10 cellular contexts compared by ENCODE assay signal in the genomic region with DNA sequence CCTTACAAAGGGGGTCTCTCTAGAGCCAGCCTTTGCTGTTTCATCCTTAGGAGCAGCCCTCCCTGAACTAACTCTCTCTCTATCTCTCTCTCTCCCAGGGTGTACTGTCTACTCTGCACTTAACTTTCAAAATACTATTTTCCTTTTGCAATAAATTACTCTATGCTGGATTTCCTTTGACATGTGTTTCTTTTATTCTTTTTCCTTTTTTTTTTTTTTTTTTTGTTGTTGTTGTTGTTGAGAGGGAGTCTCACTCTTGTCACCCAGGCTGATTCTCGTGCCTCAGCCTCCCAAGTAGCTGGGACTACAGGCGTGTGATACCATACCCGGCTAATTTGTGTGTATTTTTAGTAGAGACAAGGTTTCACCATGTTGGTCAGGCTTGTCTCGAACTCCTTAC. TPM values are rescaled to one million over a fixed set of nuclear protein-coding genes. Genes with fewer than 3 reads are reported as not detected.
DNase-seq lines count a peak whose midpoint lies in the region; ATAC-seq and TF ChIP-seq lines count a peak whose summit lies in the region.
"Had no signal": no experiment of that assay in that cellular context is flagged by ENCODE, and none has a peak within 500 bp of the region (broad histone marks: within the 10 kb centered on the region; RNA-seq: fewer than 3 reads in every experiment).

No MANE protein-coding gene starts in this region.

- H3K27me3 ChIP-seq in SU-DHL-6 (ENCODE audit: low read length) (no peaks in the 10 kb centered on the region; the same call in 1 of the 2 replicates), esophagus squamous epithelium (no peaks in the 10 kb centered on the region), gastrocnemius medialis (no peaks in the 10 kb centered on the region)
- H3K27me3 ChIP-seq: left lung, tibial artery had no signal

- H3K36me3 Mint-ChIP-seq in activated CD4-positive, alpha-beta T cell treated with anti-CD3 and anti-CD28 coated beads, Interleukin-2, amount 10 ng/mL, durations not matched to agents 7 days and 5 days (ENCODE audit: low read depth), result peaks cover 9% of the 10 kb centered on the region

- peaks cover 3% of the 10 kb centered on the region for H3K27me3 Mint-ChIP-seq in activated CD4-positive, alpha-beta T cell treated with anti-CD3 and anti-CD28 coated beads, Interleukin-2, amount 10 ng/mL, durations not matched to agents 7 days and 5 days

- H3K36me3 ChIP-seq in SU-DHL-6 (ENCODE audit: low read length), result no peaks in the 10 kb centered on the region
- H3K36me3 ChIP-seq in esophagus squamous epithelium, result peaks cover 0 to 20% (median 0%) of the 10 kb centered on the region in 3 donors
- no peaks in the 10 kb centered on the region for H3K36me3 ChIP-seq in gastrocnemius medialis

- peaks cover 16% of the 10 kb centered on the region for H3F3A ChIP-seq in SU-DHL-6 (ENCODE audit: insufficient read depth)

- 59 to 67% methylated on average over 3 to 4 of the region's 4 CpGs for WGBS in esophagus squamous epithelium, 2 donors

- H4K20me1 ChIP-seq in SU-DHL-6 (ENCODE audit: low read depth, low read length), result no peaks in the 10 kb centered on the region

- H3K27ac ChIP-seq in SU-DHL-6 (ENCODE audit: low read depth, low read length) (peak overlapping the region; percentile 28), esophagus squamous epithelium (peak overlapping the region in 3 of 4 donors; percentile 57 to 94 (median 89)), gastrocnemius medialis (peak overlapping the region in 3 of 4 donors; percentile 89 to 96 (median 91))

- no peak for DNase-seq in activated CD4-positive, alpha-beta T cell treated with anti-CD3 and anti-CD28 coated beads, Interleukin-2, amount 10 ng/mL, durations not matched to agents 7 days and 5 days
- DNase-seq in activated CD4-positive, alpha-beta T cell treated with anti-CD3 and anti-CD28 coated beads for 1 hour, result no peak
- DNase-seq in esophagus squamous epithelium (lab: John Stamatoyannopoulos, UW) (no peak), gastrocnemius medialis (no peak), C1 segment of cervical spinal cord (lab: John Stamatoyannopoulos, UW) (no peak)

- H3K9me3 ChIP-seq in SU-DHL-6 (ENCODE audit: insufficient read depth, low read length), result no peaks in the 10 kb centered on the region
- H3K9me3 ChIP-seq in esophagus squamous epithelium, result no peaks in the 10 kb centered on the region
- no peaks in the 10 kb centered on the region for H3K9me3 ChIP-seq in gastrocnemius medialis
- H3K9me3 ChIP-seq: left lung, tibial artery had no signal

- H3K27ac Mint-ChIP-seq in activated CD4-positive, alpha-beta T cell treated with anti-CD3 and anti-CD28 coated beads, Interleukin-2, amount 10 ng/mL, durations not matched to agents 7 days and 5 days, result peak overlapping the region; percentile 89

- no peak for TF ChIP-seq POLR2A in esophagus squamous epithelium (IDR thresholded peaks at IDR 0.05)
- TF ChIP-seq POLR2A in gastrocnemius medialis (IDR thresholded peaks at IDR 0.05), result no peak

- H3K9me3 Mint-ChIP-seq in activated CD4-positive, alpha-beta T cell treated with anti-CD3 and anti-CD28 coated beads, Interleukin-2, amount 10 ng/mL, durations not matched to agents 7 days and 5 days, result no peaks in the 10 kb centered on the region

- peaks cover 29% of the 10 kb centered on the region for H3K79me2 ChIP-seq in SU-DHL-6 (ENCODE audit: insufficient read depth, low read length)

- no peak overlapping the region for H3K9ac ChIP-seq in SU-DHL-6 (ENCODE audit: low read length)

- intact Hi-C loops in esophagus squamous epithelium (cut with DNase I) (no loop called here), gastrocnemius medialis (cut with DNase I; ENCODE audit: low total_unique reads) (loop anchor here (5.0 kb wide), 1 partner anchor 91 kb away; no protein-coding TSS in a partner anchor)

- H3K4me2 ChIP-seq in SU-DHL-6 (ENCODE audit: low read depth, low read length, poor library complexity, severe bottlenecking), result peak overlapping the region; percentile 70

- CTCF ChIA-PET in activated CD4-positive, alpha-beta T cell treated with anti-CD3 and anti-CD28 coated beads, Interleukin-2, amount 10 ng/mL, durations not matched to agents 7 days and 5 days (lab: Charles Lee), result interaction anchor here (0.6 to 1.4 kb wide), 15 partner anchors 8 to 1591 kb away, joined by 3 to 7 read pairs (median 4); a partner anchor contains a TSS

- H3K4me1 Mint-ChIP-seq in activated CD4-positive, alpha-beta T cell treated with anti-CD3 and anti-CD28 coated beads, Interleukin-2, amount 10 ng/mL, durations not matched to agents 7 days and 5 days, result peaks cover 40% of the 10 kb centered on the region

- H3K4me1 ChIP-seq in esophagus squamous epithelium (peaks cover 5 to 47% (median 25%) of the 10 kb centered on the region in 3 donors), gastrocnemius medialis (peaks cover 22 to 25% of the 10 kb centered on the region in 2 donors)

- no peak overlapping the region for H2AFZ ChIP-seq in SU-DHL-6 (ENCODE audit: low read depth, low read length, severe bottlenecking)

- in situ Hi-C loops in gastrocnemius medialis (cut with MboI; ENCODE audit: low sequenced_read_pairs in 4 of 4), result no loop called here

- POLR2A ChIA-PET in activated CD4-positive, alpha-beta T cell treated with anti-CD3 and anti-CD28 coated beads, Interleukin-2, amount 10 ng/mL, durations not matched to agents 7 days and 5 days (lab: Charles Lee), result no interaction called here

- ATAC-seq in gastrocnemius medialis, result no peak
- no peak for ATAC-seq in GM19351 (IDR thresholded peaks at IDR 0.05; ENCODE audit: unreplicated experiment)
- ATAC-seq in GM18861 (IDR thresholded peaks at IDR 0.05; ENCODE audit: unreplicated experiment), result no peak

- H3K9me2 ChIP-seq in SU-DHL-6 (replicated peaks; ENCODE audit: insufficient read depth, low read length), result no peaks in the 10 kb centered on the region

- no peak overlapping the region for H3K4me3 ChIP-seq in SU-DHL-6 (ENCODE audit: insufficient read depth, low read length, poor library complexity, severe bottlenecking)
- no peak overlapping the region for H3K4me3 ChIP-seq in esophagus squamous epithelium
- peak overlapping the region in 1 of 4 donors; percentile 51 for H3K4me3 ChIP-seq in gastrocnemius medialis

- no peak for TF ChIP-seq CTCF in SU-DHL-6 (IDR thresholded peaks at IDR 0.05; ENCODE audit: insufficient read depth, low read length, poor library complexity, severe bottlenecking)
- TF ChIP-seq CTCF in esophagus squamous epithelium (IDR thresholded peaks at IDR 0.05), result no peak
- no peak for TF ChIP-seq CTCF in gastrocnemius medialis (IDR thresholded peaks at IDR 0.05 in 4 of 5, conservative IDR thresholded peaks at IDR 0.05 in 1 of 5)

- peak overlapping the region; percentile 80 for H3K4me3 Mint-ChIP-seq in activated CD4-positive, alpha-beta T cell treated with anti-CD3 and anti-CD28 coated beads, Interleukin-2, amount 10 ng/mL, durations not matched to agents 7 days and 5 days

RNA-seq across cellular contexts. Expression of a gene that starts 1.5 kb away (rescaled TPM):
- total RNA-seq in activated CD4-positive, alpha-beta T cell treated with anti-CD3 and anti-CD28 coated beads, Interleukin-2, amount 10 ng/mL, durations not matched to agents 7 days and 5 days, result 10 to 100 TPM; 24.5 to 28.3 TPM
- total RNA-seq in esophagus squamous epithelium, result 10 to 100 TPM; 10.5 to 22.3 (median 12.2) TPM
- 10 to 100 TPM; 11.2 to 19.2 (median 16.1) TPM for total RNA-seq in gastrocnemius medialis

RNA-seq across cellular contexts. Expression of a gene that starts 5.8 kb away (rescaled TPM):
- 10 to 100 TPM; 80.6 to 97.1 TPM for total RNA-seq in activated CD4-positive, alpha-beta T cell treated with anti-CD3 and anti-CD28 coated beads, Interleukin-2, amount 10 ng/mL, durations not matched to agents 7 days and 5 days
- total RNA-seq in esophagus squamous epithelium, result 10 to 100 TPM; 50.6 to 68.0 (median 62.2) TPM
- total RNA-seq in gastrocnemius medialis, result 10 to 100 TPM; 32.6 to 57.9 (median 39.4) TPM

RNA-seq across cellular contexts. Expression of a gene that starts 18.2 kb away (rescaled TPM):
- total RNA-seq in activated CD4-positive, alpha-beta T cell treated with anti-CD3 and anti-CD28 coated beads, Interleukin-2, amount 10 ng/mL, durations not matched to agents 7 days and 5 days, result 100 to 1,000 TPM; 292 to 321 TPM
- 10 to 100 TPM; 31.8 to 67.3 (median 63.1) TPM for total RNA-seq in esophagus squamous epithelium
- total RNA-seq in gastrocnemius medialis, result 10 to 100 TPM; 23.9 to 45.7 (median 36.1) TPM

RNA-seq across cellular contexts. Expression of a gene that starts 18.5 kb away (rescaled TPM):
- total RNA-seq in activated CD4-positive, alpha-beta T cell treated with anti-CD3 and anti-CD28 coated beads, Interleukin-2, amount 10 ng/mL, durations not matched to agents 7 days and 5 days, result 10 to 100 TPM; 13.1 to 14.1 TPM
- total RNA-seq in esophagus squamous epithelium, result 10 to 100 TPM in 2 of 4 donors, 1 to 10 TPM in 2; 8.1 to 26.1 (median 9.9) TPM
- total RNA-seq in gastrocnemius medialis, result 10 to 100 TPM in 2 of 4 donors, 1 to 10 TPM in 2; 7.2 to 13.8 (median 10.8) TPM

RNA-seq across cellular contexts. Expression of a gene that starts 33.4 kb away (rescaled TPM):
- total RNA-seq in activated CD4-positive, alpha-beta T cell treated with anti-CD3 and anti-CD28 coated beads, Interleukin-2, amount 10 ng/mL, durations not matched to agents 7 days and 5 days, result 1 to 10 TPM; 6.6 to 9.1 TPM
- total RNA-seq in esophagus squamous epithelium, result 10 to 100 TPM in 1 of 4 donors, 1 to 10 TPM in 3; 3.7 to 12.0 (median 8.0) TPM
- total RNA-seq in gastrocnemius medialis, result 10 to 100 TPM; 14.4 to 26.4 (median 22.3) TPM

Comparison
In these comparisons a context has a peak if more than half of its experiments do, and no peak if none do; other contexts are left out.
1. H3K27ac ChIP-seq: peak in every context shown above with its lines; median percentile 91 in gastrocnemius medialis; 89 in esophagus squamous epithelium; 28 in SU-DHL-6.
2. RNA of a gene that starts 18.2 kb away (total RNA-seq): 292 to 321 TPM in activated CD4-positive, alpha-beta T cell treated with anti-CD3 and anti-CD28 coated beads, Interleukin-2, amount 10 ng/mL, durations not matched to agents 7 days and 5 days; 31.8 to 67.3 TPM in esophagus squamous epithelium and 23.9 to 45.7 TPM in gastrocnemius medialis; every median in the first group is over 4 times any median in the second.